ENCODE assay signal across 15 cellular contexts in genomic region chr16:1918312-1918889, GRCh38.
DNase-seq lines count a peak whose midpoint lies in the region; ATAC-seq and TF ChIP-seq lines count a peak whose summit lies in the region.
"Had no signal": no experiment of that assay in that cellular context is flagged by ENCODE, and none has a peak within 500 bp of the region (broad histone marks: within the 10 kb centered on the region; RNA-seq: fewer than 3 reads in every experiment).

HS3ST6 (minus strand) TSS chr16:1918415; CDS start chr16:1918323, 92 bp downstream.

- H3K36me3 Mint-ChIP-seq in nephron progenitor cell (ENCODE audit: low read depth), result no peaks in the 10 kb centered on the region
- H3K36me3 Mint-ChIP-seq in stimulated activated effector memory CD8-positive, alpha-beta T cell treated with anti-CD3 and anti-CD28 coated beads, Interleukin-12 subunit alpha, Interleukin-12 subunit beta, amount 100 ng/mL, for 72 hours, result no peaks in the 10 kb centered on the region

- peaks cover 93% of the 10 kb centered on the region for H3K27me3 Mint-ChIP-seq in nephron progenitor cell (ENCODE audit: low read depth, poor library complexity)

- H3K9me3 Mint-ChIP-seq in nephron progenitor cell, result no peaks in the 10 kb centered on the region
- H3K9me3 Mint-ChIP-seq in stimulated activated effector memory CD8-positive, alpha-beta T cell treated with anti-CD3 and anti-CD28 coated beads, Interleukin-12 subunit alpha, Interleukin-12 subunit beta, amount 100 ng/mL, for 72 hours, result no peaks in the 10 kb centered on the region

- peaks cover 53% of the 10 kb centered on the region for H3K4me1 Mint-ChIP-seq in nephron progenitor cell
- peaks cover 6% of the 10 kb centered on the region for H3K4me1 Mint-ChIP-seq in stimulated activated effector memory CD8-positive, alpha-beta T cell treated with anti-CD3 and anti-CD28 coated beads, Interleukin-12 subunit alpha, Interleukin-12 subunit beta, amount 100 ng/mL, for 72 hours

- DNase-seq in D341Med (ENCODE audit: low spot score) (peak; percentile 68), HFF-Myc (ENCODE audit: extremely low read depth, low read depth) (no peak), epithelial cell of esophagus (ENCODE audit: low read depth) (no peak), nephron progenitor cell (peak; percentile 67), COR-L47 (lab: John Stamatoyannopoulos, UW) (no peak)
- DNase-seq in stimulated activated effector memory CD8-positive, alpha-beta T cell treated with anti-CD3 and anti-CD28 coated beads, Interleukin-12 subunit alpha, Interleukin-12 subunit beta, amount 100 ng/mL, for 72 hours (ENCODE audit: low spot score in 2 of 2), result no peak
- no peak for DNase-seq in activated CD4-positive, alpha-beta T cell treated with anti-CD3 and anti-CD28 coated beads for 48 hours
- DNase-seq: activated naive CD4-positive, alpha-beta T cell; mucosa of descending colon; NCI-H1092 treated with DMSO at 0.1 percent for 48 hours; NCI-H510A treated with DMSO at 0.1 percent for 48 hours; PC-9 had no signal

- no peak for ATAC-seq in GM18517 (IDR thresholded peaks at IDR 0.05; ENCODE audit: unreplicated experiment)
- ATAC-seq in stimulated activated effector memory CD8-positive, alpha-beta T cell treated with anti-CD3 and anti-CD28 coated beads, Interleukin-12 subunit alpha, Interleukin-12 subunit beta, amount 100 ng/mL, for 72 hours, result no peak
- ATAC-seq: mucosa of descending colon had no signal

- H3K4me3 Mint-ChIP-seq in nephron progenitor cell, result peak within 1 kb of the TSS; percentile 20
- H3K4me3 Mint-ChIP-seq in stimulated activated effector memory CD8-positive, alpha-beta T cell treated with anti-CD3 and anti-CD28 coated beads, Interleukin-12 subunit alpha, Interleukin-12 subunit beta, amount 100 ng/mL, for 72 hours, result no peak within 1 kb of the TSS

- H3K27ac Mint-ChIP-seq in nephron progenitor cell, result no peak within 1 kb of the TSS
- H3K27ac Mint-ChIP-seq in stimulated activated effector memory CD8-positive, alpha-beta T cell treated with anti-CD3 and anti-CD28 coated beads, Interleukin-12 subunit alpha, Interleukin-12 subunit beta, amount 100 ng/mL, for 72 hours, result no peak within 1 kb of the TSS

- TF ChIP-seq CTCF in HFF-Myc (IDR thresholded peaks at IDR 0.05; ENCODE audit: low read depth, low read length, missing control alignments) (no peak), epithelial cell of esophagus (IDR thresholded peaks at IDR 0.05; ENCODE audit: insufficient read depth, low read depth, low read length, missing control alignments) (no peak), nephron progenitor cell (IDR thresholded peaks at IDR 0.05) (no peak)

- H3K4me3 ChIP-seq in HFF-Myc (replicated peaks; ENCODE audit: low read depth, low read length) (peak within 1 kb of the TSS; percentile 35), epithelial cell of esophagus (ENCODE audit: low read length) (peak within 1 kb of the TSS; percentile 16)
- H3K4me3 ChIP-seq: BLaER1, HAP-1, mucosa of descending colon, PC-9 had no signal

Comparison
In these comparisons a context has a peak if more than half of its experiments do, and no peak if none do; other contexts are left out.
1. DNase-seq: peak in D341Med (single experiment) and nephron progenitor cell (single experiment); none in HFF-Myc (single experiment), epithelial cell of esophagus (single experiment), COR-L47 (single experiment), stimulated activated effector memory CD8-positive, alpha-beta T cell treated with anti-CD3 and anti-CD28 coated beads, Interleukin-12 subunit alpha, Interleukin-12 subunit beta, amount 100 ng/mL, for 72 hours (0 of 2) and activated CD4-positive, alpha-beta T cell treated with anti-CD3 and anti-CD28 coated beads for 48 hours (single experiment).